ENCODE assay signal across 4 cellular contexts in genomic region chr1:108470750-108471149, GRCh38. TPM values are rescaled to one million over a fixed set of nuclear protein-coding genes. Genes with fewer than 3 reads are reported as not detected.
"Had no signal": no experiment of that assay in that cellular context is flagged by ENCODE, and none has a peak within 500 bp of the region (broad histone marks: within the 10 kb centered on the region; RNA-seq: fewer than 3 reads in every experiment).

No MANE protein-coding gene starts in this region.

RNA-seq across cellular contexts. Expression of gene NBPF6, which starts 20.6 kb away (rescaled TPM):
- total RNA-seq: LHCN-M2, M059J, MCF 10A, NCI-H460 had no signal
